Comparison of ENCODE assay signal across 15 cellular contexts in genomic region chr10:6346621-6347020, GRCh38.
DNase-seq lines count a peak whose midpoint lies in the region; ATAC-seq and TF ChIP-seq lines count a peak whose summit lies in the region.
"Had no signal": no experiment of that assay in that cellular context is flagged by ENCODE, and none has a peak within 500 bp of the region (broad histone marks: within the 10 kb centered on the region; RNA-seq: fewer than 3 reads in every experiment).

No MANE protein-coding gene starts in this region.

- peaks cover 34% of the 10 kb centered on the region for H3K4me1 ChIP-seq in CD8-positive, alpha-beta T cell (ENCODE audit: insufficient read depth, low read length)
- H3K4me1 ChIP-seq in esophagus muscularis mucosa = peaks cover 0 to 16% (median 0%) of the 10 kb centered on the region in 4 donors
- H3K4me1 ChIP-seq: SJCRH30 had no signal

- H3K9me2 ChIP-seq in SU-DHL-6 (replicated peaks; ENCODE audit: insufficient read depth, low read length) = no peaks in the 10 kb centered on the region

- no peak for TF ChIP-seq POLR2A in esophagus muscularis mucosa (IDR thresholded peaks at IDR 0.05; ENCODE audit: low read depth)

- no peak overlapping the region for H3K4me3 Mint-ChIP-seq in CD8-positive, alpha-beta T cell
- H3K4me3 Mint-ChIP-seq: mesothelial cell of epicardium had no signal

- DNase-seq in AG10803 (ENCODE audit: low read depth) = peak; percentile 52
- no peak for DNase-seq in CD8-positive, alpha-beta T cell
- peak; percentile 4 for DNase-seq in esophagus muscularis mucosa (ENCODE audit: extremely low spot score)
- DNase-seq in DMS 273 treated with DMSO at 0.1 percent for 48 hours (lab: John Stamatoyannopoulos, UW) = no peak
- DNase-seq in NCI-H510A treated with DMSO at 0.1 percent for 48 hours (lab: John Stamatoyannopoulos, UW) = no peak
- DNase-seq in stimulated activated naive CD4-positive, alpha-beta T cell treated with Interleukin-2 at 50 U/mL for 16 hours (lab: John Stamatoyannopoulos, UW) = no peak
- DNase-seq in GDM1 (lab: John Stamatoyannopoulos, UW) = no peak
- DNase-seq: amniotic stem cell; HCEC 1CT; kidney; NCI-H2227 treated with DMSO at 0.1 percent for 48 hours; SJCRH30; stimulated activated naive CD8-positive, alpha-beta T cell treated with anti-CD3 and anti-CD28 coated beads, Interleukin-15, Interleukin-2, amounts not matched to agents 100 U/mL and 50 U/mL, for 24 hours had no signal

- H3K4me2 ChIP-seq in SU-DHL-6 (ENCODE audit: low read depth, low read length, poor library complexity, severe bottlenecking) = peak overlapping the region; percentile 83

- H3K27me3 ChIP-seq in CD8-positive, alpha-beta T cell (ENCODE audit: insufficient read depth, low read length) = no peaks in the 10 kb centered on the region
- H3K27me3 ChIP-seq in SU-DHL-6 (ENCODE audit: low read length) (no peaks in the 10 kb centered on the region), esophagus muscularis mucosa (no peaks in the 10 kb centered on the region)
- H3K27me3 ChIP-seq: SJCRH30 had no signal

- CTCF ChIA-PET in CD8-positive, alpha-beta T cell (lab: Charles Lee) = interaction anchor here (1.0 to 4.3 kb wide), 5 partner anchors 47 to 144 kb away, joined by 4 to 55 read pairs (median 10); partner anchors contain the start of gene PFKFB3

- no peaks in the 10 kb centered on the region for H3K9me3 Mint-ChIP-seq in CD8-positive, alpha-beta T cell

- H2AFZ ChIP-seq in SU-DHL-6 (ENCODE audit: low read depth, low read length, severe bottlenecking) = no peak overlapping the region

- H3K27ac ChIP-seq in CD8-positive, alpha-beta T cell (ENCODE audit: low read depth, low read length) = no peak overlapping the region
- peak overlapping the region; percentile 96 for H3K27ac ChIP-seq in SU-DHL-6 (ENCODE audit: low read depth, low read length)
- H3K27ac ChIP-seq in esophagus muscularis mucosa (replicated peaks in 1 of 4) = no peak overlapping the region
- H3K27ac ChIP-seq: SJCRH30 had no signal

- peaks cover 64% of the 10 kb centered on the region for H3K4me1 Mint-ChIP-seq in CD8-positive, alpha-beta T cell (ENCODE audit: low read depth)

- POLR2A ChIA-PET in CD8-positive, alpha-beta T cell (lab: Charles Lee) = interaction anchor here (1.2 to 4.6 kb wide), 5 partner anchors 12 to 144 kb away, joined by 4 to 48 read pairs (median 18); partner anchors contain the start of gene PFKFB3

- intact Hi-C loops in CD8-positive, alpha-beta T cell (cut with DNase I, micrococcal nuclease) = no loop called here
- intact Hi-C loops in esophagus muscularis mucosa (cut with DNase I) = no loop called here

- TF ChIP-seq EP300 in esophagus muscularis mucosa (IDR thresholded peaks at IDR 0.05) = no peak

- no peaks in the 10 kb centered on the region for H3K36me3 Mint-ChIP-seq in CD8-positive, alpha-beta T cell
- H3K36me3 Mint-ChIP-seq: mesothelial cell of epicardium had no signal

- no peaks in the 10 kb centered on the region for H4K20me1 ChIP-seq in SU-DHL-6 (ENCODE audit: low read depth, low read length)

- TF ChIP-seq CTCF in AG10803 (conservative IDR thresholded peaks at IDR 0.05; ENCODE audit: low read length) = no peak
- no peak for TF ChIP-seq CTCF in CD8-positive, alpha-beta T cell (IDR thresholded peaks at IDR 0.05)
- no peak for TF ChIP-seq CTCF in SU-DHL-6 (IDR thresholded peaks at IDR 0.05; ENCODE audit: insufficient read depth, low read length, poor library complexity, severe bottlenecking)
- no peak for TF ChIP-seq CTCF in esophagus muscularis mucosa (IDR thresholded peaks at IDR 0.05)

- peak overlapping the region; percentile 58 for H3K27ac Mint-ChIP-seq in CD8-positive, alpha-beta T cell
- H3K27ac Mint-ChIP-seq: mesothelial cell of epicardium had no signal

- no peaks in the 10 kb centered on the region for H3K27me3 Mint-ChIP-seq in CD8-positive, alpha-beta T cell (ENCODE audit: low read depth)

- H3K4me3 ChIP-seq in AG10803 (ENCODE audit: low read length) = no peak overlapping the region
- H3K4me3 ChIP-seq in CD8-positive, alpha-beta T cell (ENCODE audit: low read depth, low read length) = no peak overlapping the region
- no peak overlapping the region for H3K4me3 ChIP-seq in SU-DHL-6 (ENCODE audit: insufficient read depth, low read length, poor library complexity, severe bottlenecking)
- H3K4me3 ChIP-seq in esophagus muscularis mucosa = no peak overlapping the region
- H3K4me3 ChIP-seq: SJCRH30 had no signal

- no peak for ATAC-seq in CD8-positive, alpha-beta T cell

- peak overlapping the region; percentile 64; the same call in 1 of the 2 replicates for H3K9ac ChIP-seq in SU-DHL-6 (ENCODE audit: low read length)

- no peaks in the 10 kb centered on the region for H3K79me2 ChIP-seq in SU-DHL-6 (ENCODE audit: insufficient read depth, low read length)

- no peaks in the 10 kb centered on the region for H3K9me3 ChIP-seq in CD8-positive, alpha-beta T cell (ENCODE audit: low read length)
- H3K9me3 ChIP-seq in SU-DHL-6 (ENCODE audit: insufficient read depth, low read length) (no peaks in the 10 kb centered on the region), esophagus muscularis mucosa (no peaks in the 10 kb centered on the region)
- H3K9me3 ChIP-seq: SJCRH30 had no signal

- 95% methylated on average over 3 of the region's 3 CpGs for WGBS in esophagus muscularis mucosa

- peaks cover 20% of the 10 kb centered on the region for H3F3A ChIP-seq in SU-DHL-6 (ENCODE audit: insufficient read depth)

- no peaks in the 10 kb centered on the region for H3K36me3 ChIP-seq in CD8-positive, alpha-beta T cell (ENCODE audit: insufficient read depth, low read length)
- no peaks in the 10 kb centered on the region for H3K36me3 ChIP-seq in SU-DHL-6 (ENCODE audit: low read length)
- no peaks in the 10 kb centered on the region for H3K36me3 ChIP-seq in esophagus muscularis mucosa
- H3K36me3 ChIP-seq: SJCRH30 had no signal

Comparison
In these comparisons a context has a peak if more than half of its experiments do, and no peak if none do; other contexts are left out.
1. DNase-seq: peak in AG10803 (single experiment) and esophagus muscularis mucosa (single experiment); none in CD8-positive, alpha-beta T cell (0 of 7), DMS 273 treated with DMSO at 0.1 percent for 48 hours (single experiment), NCI-H510A treated with DMSO at 0.1 percent for 48 hours (single experiment), stimulated activated naive CD4-positive, alpha-beta T cell treated with Interleukin-2 at 50 U/mL for 16 hours (single experiment) and GDM1 (single experiment).